13 cellular contexts compared by ENCODE assay signal in the genomic region with DNA sequence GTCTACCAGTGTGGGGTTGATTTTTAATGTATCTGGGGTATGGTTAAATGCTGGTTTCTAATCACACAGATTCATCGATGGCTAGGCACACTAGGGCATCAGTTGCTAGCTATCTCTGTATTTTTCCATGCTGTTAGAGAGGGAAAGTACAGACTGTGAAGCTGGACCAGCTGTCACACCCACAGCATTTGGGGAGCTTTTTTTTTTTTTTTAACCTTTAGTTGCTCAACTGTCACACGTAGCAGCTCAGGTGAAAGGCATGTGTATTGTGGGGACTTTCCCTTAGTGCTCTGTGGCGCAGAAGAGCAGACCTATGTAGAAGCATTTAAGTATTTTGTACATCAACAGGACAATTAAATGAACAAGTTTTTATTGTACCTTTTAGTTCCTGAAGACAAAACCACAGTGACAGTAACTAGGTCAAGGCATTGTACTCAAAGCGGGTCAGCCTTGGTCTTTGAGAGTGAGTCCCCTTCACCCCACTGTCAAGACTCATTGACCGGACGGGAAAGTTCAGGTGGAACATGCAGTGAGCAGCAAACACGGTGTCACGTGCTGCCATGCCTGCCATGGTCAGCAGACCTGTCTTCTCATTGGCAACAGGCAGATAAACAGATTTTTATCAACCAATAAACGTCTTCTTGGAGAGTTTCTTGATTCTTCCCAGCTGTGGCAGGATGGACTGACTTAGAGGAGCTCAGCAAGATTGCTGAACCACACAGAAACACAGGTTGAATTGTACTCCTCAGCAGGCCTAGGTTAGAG.
DNase-seq lines count a peak whose midpoint lies in the region; ATAC-seq and TF ChIP-seq lines count a peak whose summit lies in the region.
"Had no signal": no experiment of that assay in that cellular context is flagged by ENCODE, and none has a peak within 500 bp of the region (broad histone marks: within the 10 kb centered on the region; RNA-seq: fewer than 3 reads in every experiment).

No MANE protein-coding gene starts in this region.

- peaks cover 0 to 24% (median 8%) of the 10 kb centered on the region in 11 donors for H3K9me3 Mint-ChIP-seq in naive thymus-derived CD4-positive, alpha-beta T cell

- H3K36me3 ChIP-seq in naive thymus-derived CD4-positive, alpha-beta T cell (ENCODE audit: control insufficient read depth in 2 of 3, insufficient read depth in 3 of 3, low read length in 3 of 3) = no peaks in the 10 kb centered on the region
- H3K36me3 ChIP-seq in mammary epithelial cell (ENCODE audit: insufficient read depth, low read length) = no peaks in the 10 kb centered on the region
- H3K36me3 ChIP-seq: colonic mucosa had no signal

- H3K36me3 Mint-ChIP-seq in naive thymus-derived CD4-positive, alpha-beta T cell = peaks cover 0 to 15% (median 5%) of the 10 kb centered on the region in 5 donors

- POLR2A ChIA-PET in naive thymus-derived CD4-positive, alpha-beta T cell (lab: Charles Lee) = no interaction called here

- H3K27me3 ChIP-seq in naive thymus-derived CD4-positive, alpha-beta T cell (ENCODE audit: control insufficient read depth in 2 of 2, insufficient read depth in 2 of 2, low read length in 2 of 2) = no peaks in the 10 kb centered on the region
- H3K27me3 ChIP-seq in mammary epithelial cell (ENCODE audit: insufficient read depth, low read length) = no peaks in the 10 kb centered on the region
- H3K27me3 ChIP-seq: colonic mucosa had no signal

- no peaks in the 10 kb centered on the region for H3K9me3 ChIP-seq in naive thymus-derived CD4-positive, alpha-beta T cell (ENCODE audit: control insufficient read depth in 2 of 3, low read length in 3 of 3)
- H3K9me3 ChIP-seq in mammary epithelial cell (replicated peaks; ENCODE audit: insufficient read depth, low read length) = no peaks in the 10 kb centered on the region
- H3K9me3 ChIP-seq: colonic mucosa had no signal

- 75% methylated on average over 6 of the region's 9 CpGs for WGBS in mammary epithelial cell (ENCODE audit: low coverage, missing lambda C conversion rate)

- peaks cover 0 to 3% (median 0%) of the 10 kb centered on the region in 5 donors for H3K27me3 Mint-ChIP-seq in naive thymus-derived CD4-positive, alpha-beta T cell
- H3K27me3 Mint-ChIP-seq: activated CD8-positive, alpha-beta memory T cell treated with anti-CD3 and anti-CD28 coated beads, Interleukin-2, amount 10 ng/mL, durations not matched to agents 7 days and 5 days had no signal

- CTCF ChIA-PET in naive thymus-derived CD4-positive, alpha-beta T cell (lab: Charles Lee) = no interaction called here
- CTCF ChIA-PET in mammary epithelial cell (lab: Charles Lee; ENCODE audit: low non-redundant PET) = no interaction called here

- in situ Hi-C loops in mammary epithelial cell (cut with MboI; ENCODE audit: low sequenced_read_pairs in 2 of 2) = no loop called here

- no peaks in the 10 kb centered on the region for H3K4me1 ChIP-seq in naive thymus-derived CD4-positive, alpha-beta T cell (ENCODE audit: control insufficient read depth in 2 of 2, insufficient read depth in 2 of 2, low read length in 2 of 2)
- no peaks in the 10 kb centered on the region for H3K4me1 ChIP-seq in mammary epithelial cell (ENCODE audit: insufficient read depth, low read length)
- H3K4me1 ChIP-seq: colonic mucosa had no signal

- peak overlapping the region in 5 of 9 donors; percentile 4 to 53 (median 48) for H3K27ac Mint-ChIP-seq in naive thymus-derived CD4-positive, alpha-beta T cell
- H3K27ac Mint-ChIP-seq: activated CD8-positive, alpha-beta memory T cell treated with anti-CD3 and anti-CD28 coated beads, Interleukin-2, amount 10 ng/mL, durations not matched to agents 7 days and 5 days had no signal

- DNase-seq in NAMALWA (ENCODE audit: low spot score) (peak; percentile 5), GDM1 (lab: John Stamatoyannopoulos, UW) (no peak), NCI-H345 (lab: John Stamatoyannopoulos, UW) (no peak), mammary epithelial cell (no peak), mesenteric fat pad (ENCODE audit: low spot score) (no peak)
- DNase-seq in naive thymus-derived CD4-positive, alpha-beta T cell = no peak
- DNase-seq: activated CD8-positive, alpha-beta memory T cell treated with anti-CD3 and anti-CD28 coated beads, Interleukin-2, amount 10 ng/mL, durations not matched to agents 7 days and 5 days; colonic mucosa; DND-41; NCI-H2029 treated with DMSO at 0.1 percent for 48 hours had no signal

- no peak for TF ChIP-seq CTCF in mammary epithelial cell (conservative IDR thresholded peaks at IDR 0.05 in 1 of 2, IDR thresholded peaks at IDR 0.05 in 1 of 2; ENCODE audit: extremely low read depth in 1 of 2, insufficient read depth in 1 of 2, low read depth in 1 of 2, low read length in 2 of 2)

- H3K4me1 Mint-ChIP-seq in naive thymus-derived CD4-positive, alpha-beta T cell = peaks cover 2 to 22% (median 12%) of the 10 kb centered on the region in 7 donors

- dilution Hi-C loops in mammary epithelial cell (cut with HindIII; ENCODE audit: low sequenced_read_pairs) = no loop called here

- no peak overlapping the region for H3K4me3 ChIP-seq in naive thymus-derived CD4-positive, alpha-beta T cell (ENCODE audit: low read length)
- H3K4me3 ChIP-seq in mammary epithelial cell (replicated peaks in 1 of 3; ENCODE audit: insufficient read depth in 1 of 3, low read depth in 2 of 3, low read length in 3 of 3) = no peak overlapping the region
- H3K4me3 ChIP-seq: colonic mucosa, skin epidermis had no signal

- no peak overlapping the region for H3K4me2 ChIP-seq in mammary epithelial cell (ENCODE audit: insufficient read depth, low read depth, low read length)

- intact Hi-C loops in naive thymus-derived CD4-positive, alpha-beta T cell (cut with micrococcal nuclease) = loop anchor here in 1 of 2 donors (2.0 to 5.0 kb wide), 2 partner anchors 43 kb away; no protein-coding TSS in a partner anchor
- intact Hi-C loops in mammary epithelial cell (cut with micrococcal nuclease) = no loop called here

- H4K20me1 ChIP-seq in mammary epithelial cell (ENCODE audit: insufficient read depth, low read length) = peaks cover under 1% of the 10 kb centered on the region

- H3K79me2 ChIP-seq in mammary epithelial cell (ENCODE audit: insufficient read depth, low read length) = no peaks in the 10 kb centered on the region

- no TSS peak for BruUV-seq in mammary epithelial cell (replicated peaks; lab: Mats Ljungman, UMichigan)

- no peak overlapping the region for H3K9ac ChIP-seq in mammary epithelial cell (ENCODE audit: insufficient read depth, low read length)

- peak overlapping the region in 2 of 10 donors; percentile 9 to 26 for H3K4me3 Mint-ChIP-seq in naive thymus-derived CD4-positive, alpha-beta T cell
- H3K4me3 Mint-ChIP-seq: activated CD8-positive, alpha-beta memory T cell treated with anti-CD3 and anti-CD28 coated beads, Interleukin-2, amount 10 ng/mL, durations not matched to agents 7 days and 5 days had no signal

- ATAC-seq in GM18511 (IDR thresholded peaks at IDR 0.05; ENCODE audit: unreplicated experiment) (peak; percentile 68), GM21447 (IDR thresholded peaks at IDR 0.05; ENCODE audit: unreplicated experiment) (peak; percentile 47)
- ATAC-seq in naive thymus-derived CD4-positive, alpha-beta T cell = peak; percentile 54
- ATAC-seq: activated CD8-positive, alpha-beta memory T cell treated with anti-CD3 and anti-CD28 coated beads, Interleukin-2, amount 10 ng/mL, durations not matched to agents 7 days and 5 days had no signal

- no peak overlapping the region for H2AFZ ChIP-seq in mammary epithelial cell (ENCODE audit: low read depth, low read length)

- no peak overlapping the region for H3K27ac ChIP-seq in naive thymus-derived CD4-positive, alpha-beta T cell (ENCODE audit: low read depth, low read length)
- H3K27ac ChIP-seq in mammary epithelial cell (ENCODE audit: insufficient read depth, low read depth, low read length) = no peak overlapping the region
- H3K27ac ChIP-seq: colonic mucosa, skin epidermis had no signal
